ENCODE assay signal across 1 cellular context in the genomic region with DNA sequence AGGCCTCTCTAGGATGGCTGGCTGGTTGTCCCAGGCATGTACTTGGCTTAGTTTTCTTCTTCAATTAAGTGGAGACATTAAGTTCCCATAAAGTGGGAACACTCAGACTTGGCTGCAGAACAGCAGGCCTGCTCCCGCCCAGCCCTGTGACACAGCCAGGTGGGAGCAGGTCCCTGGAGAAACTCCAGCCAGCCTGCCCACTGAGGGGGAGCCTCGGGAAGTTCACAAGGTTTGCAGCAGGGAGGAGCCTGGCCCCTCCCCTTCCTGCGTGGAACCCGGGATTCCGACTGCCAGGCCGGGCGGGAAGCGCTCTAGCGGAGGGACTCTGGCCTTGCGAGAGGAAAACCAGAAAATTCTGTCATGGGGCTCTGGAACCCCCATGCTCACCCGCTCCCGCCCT.
TF ChIP-seq lines count a peak whose summit lies in the region.

No MANE protein-coding gene starts in this region.

TF ChIP-seq in H1, 55 proteins besides CTCF, POLR2A, EP300 and RAD21 (continued from another document):
- no peak for TF ChIP-seq NRF1 (IDR thresholded peaks at IDR 0.05; ENCODE audit: low read depth, low read length)
- TF ChIP-seq RNF2 (IDR thresholded peaks at IDR 0.05; ENCODE audit: borderline replicate concordance, low read depth, low read length, missing control alignments, poor library complexity, severe bottlenecking) = no peak
- TF ChIP-seq TAF1 (IDR thresholded peaks at IDR 0.05; ENCODE audit: low read depth, low read length) = no peak
- TF ChIP-seq NANOG (IDR thresholded peaks at IDR 0.05; ENCODE audit: insufficient read depth, low read depth, low read length, poor library complexity, severe bottlenecking) = no peak
- TF ChIP-seq, protein P1, sequence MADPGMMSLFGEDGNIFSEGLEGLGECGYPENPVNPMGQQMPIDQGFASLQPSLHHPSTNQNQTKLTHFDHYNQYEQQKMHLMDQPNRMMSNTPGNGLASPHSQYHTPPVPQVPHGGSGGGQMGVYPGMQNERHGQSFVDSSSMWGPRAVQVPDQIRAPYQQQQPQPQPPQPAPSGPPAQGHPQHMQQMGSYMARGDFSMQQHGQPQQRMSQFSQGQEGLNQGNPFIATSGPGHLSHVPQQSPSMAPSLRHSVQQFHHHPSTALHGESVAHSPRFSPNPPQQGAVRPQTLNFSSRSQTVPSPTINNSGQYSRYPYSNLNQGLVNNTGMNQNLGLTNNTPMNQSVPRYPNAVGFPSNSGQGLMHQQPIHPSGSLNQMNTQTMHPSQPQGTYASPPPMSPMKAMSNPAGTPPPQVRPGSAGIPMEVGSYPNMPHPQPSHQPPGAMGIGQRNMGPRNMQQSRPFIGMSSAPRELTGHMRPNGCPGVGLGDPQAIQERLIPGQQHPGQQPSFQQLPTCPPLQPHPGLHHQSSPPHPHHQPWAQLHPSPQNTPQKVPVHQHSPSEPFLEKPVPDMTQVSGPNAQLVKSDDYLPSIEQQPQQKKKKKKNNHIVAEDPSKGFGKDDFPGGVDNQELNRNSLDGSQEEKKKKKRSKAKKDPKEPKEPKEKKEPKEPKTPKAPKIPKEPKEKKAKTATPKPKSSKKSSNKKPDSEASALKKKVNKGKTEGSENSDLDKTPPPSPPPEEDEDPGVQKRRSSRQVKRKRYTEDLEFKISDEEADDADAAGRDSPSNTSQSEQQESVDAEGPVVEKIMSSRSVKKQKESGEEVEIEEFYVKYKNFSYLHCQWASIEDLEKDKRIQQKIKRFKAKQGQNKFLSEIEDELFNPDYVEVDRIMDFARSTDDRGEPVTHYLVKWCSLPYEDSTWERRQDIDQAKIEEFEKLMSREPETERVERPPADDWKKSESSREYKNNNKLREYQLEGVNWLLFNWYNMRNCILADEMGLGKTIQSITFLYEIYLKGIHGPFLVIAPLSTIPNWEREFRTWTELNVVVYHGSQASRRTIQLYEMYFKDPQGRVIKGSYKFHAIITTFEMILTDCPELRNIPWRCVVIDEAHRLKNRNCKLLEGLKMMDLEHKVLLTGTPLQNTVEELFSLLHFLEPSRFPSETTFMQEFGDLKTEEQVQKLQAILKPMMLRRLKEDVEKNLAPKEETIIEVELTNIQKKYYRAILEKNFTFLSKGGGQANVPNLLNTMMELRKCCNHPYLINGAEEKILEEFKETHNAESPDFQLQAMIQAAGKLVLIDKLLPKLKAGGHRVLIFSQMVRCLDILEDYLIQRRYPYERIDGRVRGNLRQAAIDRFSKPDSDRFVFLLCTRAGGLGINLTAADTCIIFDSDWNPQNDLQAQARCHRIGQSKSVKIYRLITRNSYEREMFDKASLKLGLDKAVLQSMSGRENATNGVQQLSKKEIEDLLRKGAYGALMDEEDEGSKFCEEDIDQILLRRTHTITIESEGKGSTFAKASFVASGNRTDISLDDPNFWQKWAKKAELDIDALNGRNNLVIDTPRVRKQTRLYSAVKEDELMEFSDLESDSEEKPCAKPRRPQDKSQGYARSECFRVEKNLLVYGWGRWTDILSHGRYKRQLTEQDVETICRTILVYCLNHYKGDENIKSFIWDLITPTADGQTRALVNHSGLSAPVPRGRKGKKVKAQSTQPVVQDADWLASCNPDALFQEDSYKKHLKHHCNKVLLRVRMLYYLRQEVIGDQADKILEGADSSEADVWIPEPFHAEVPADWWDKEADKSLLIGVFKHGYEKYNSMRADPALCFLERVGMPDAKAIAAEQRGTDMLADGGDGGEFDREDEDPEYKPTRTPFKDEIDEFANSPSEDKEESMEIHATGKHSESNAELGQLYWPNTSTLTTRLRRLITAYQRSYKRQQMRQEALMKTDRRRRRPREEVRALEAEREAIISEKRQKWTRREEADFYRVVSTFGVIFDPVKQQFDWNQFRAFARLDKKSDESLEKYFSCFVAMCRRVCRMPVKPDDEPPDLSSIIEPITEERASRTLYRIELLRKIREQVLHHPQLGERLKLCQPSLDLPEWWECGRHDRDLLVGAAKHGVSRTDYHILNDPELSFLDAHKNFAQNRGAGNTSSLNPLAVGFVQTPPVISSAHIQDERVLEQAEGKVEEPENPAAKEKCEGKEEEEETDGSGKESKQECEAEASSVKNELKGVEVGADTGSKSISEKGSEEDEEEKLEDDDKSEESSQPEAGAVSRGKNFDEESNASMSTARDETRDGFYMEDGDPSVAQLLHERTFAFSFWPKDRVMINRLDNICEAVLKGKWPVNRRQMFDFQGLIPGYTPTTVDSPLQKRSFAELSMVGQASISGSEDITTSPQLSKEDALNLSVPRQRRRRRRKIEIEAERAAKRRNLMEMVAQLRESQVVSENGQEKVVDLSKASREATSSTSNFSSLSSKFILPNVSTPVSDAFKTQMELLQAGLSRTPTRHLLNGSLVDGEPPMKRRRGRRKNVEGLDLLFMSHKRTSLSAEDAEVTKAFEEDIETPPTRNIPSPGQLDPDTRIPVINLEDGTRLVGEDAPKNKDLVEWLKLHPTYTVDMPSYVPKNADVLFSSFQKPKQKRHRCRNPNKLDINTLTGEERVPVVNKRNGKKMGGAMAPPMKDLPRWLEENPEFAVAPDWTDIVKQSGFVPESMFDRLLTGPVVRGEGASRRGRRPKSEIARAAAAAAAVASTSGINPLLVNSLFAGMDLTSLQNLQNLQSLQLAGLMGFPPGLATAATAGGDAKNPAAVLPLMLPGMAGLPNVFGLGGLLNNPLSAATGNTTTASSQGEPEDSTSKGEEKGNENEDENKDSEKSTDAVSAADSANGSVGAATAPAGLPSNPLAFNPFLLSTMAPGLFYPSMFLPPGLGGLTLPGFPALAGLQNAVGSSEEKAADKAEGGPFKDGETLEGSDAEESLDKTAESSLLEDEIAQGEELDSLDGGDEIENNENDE (IDR thresholded peaks at IDR 0.05; ENCODE audit: insufficient replicate concordance, low read length) = no peak
- TF ChIP-seq POU5F1 (IDR thresholded peaks at IDR 0.05; ENCODE audit: low read depth, low read length) = no peak
- TF ChIP-seq MAFK (IDR thresholded peaks at IDR 0.05; ENCODE audit: low read depth, low read length) = no peak
- TF ChIP-seq, protein P2, sequence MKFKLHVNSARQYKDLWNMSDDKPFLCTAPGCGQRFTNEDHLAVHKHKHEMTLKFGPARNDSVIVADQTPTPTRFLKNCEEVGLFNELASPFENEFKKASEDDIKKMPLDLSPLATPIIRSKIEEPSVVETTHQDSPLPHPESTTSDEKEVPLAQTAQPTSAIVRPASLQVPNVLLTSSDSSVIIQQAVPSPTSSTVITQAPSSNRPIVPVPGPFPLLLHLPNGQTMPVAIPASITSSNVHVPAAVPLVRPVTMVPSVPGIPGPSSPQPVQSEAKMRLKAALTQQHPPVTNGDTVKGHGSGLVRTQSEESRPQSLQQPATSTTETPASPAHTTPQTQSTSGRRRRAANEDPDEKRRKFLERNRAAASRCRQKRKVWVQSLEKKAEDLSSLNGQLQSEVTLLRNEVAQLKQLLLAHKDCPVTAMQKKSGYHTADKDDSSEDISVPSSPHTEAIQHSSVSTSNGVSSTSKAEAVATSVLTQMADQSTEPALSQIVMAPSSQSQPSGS (IDR thresholded peaks at IDR 0.05; ENCODE audit: low read length) = no peak
- no peak for TF ChIP-seq JUN (IDR thresholded peaks at IDR 0.05; ENCODE audit: low read depth, low read length)
- TF ChIP-seq SP4 (IDR thresholded peaks at IDR 0.05; ENCODE audit: low read length) = no peak
- no peak for TF ChIP-seq ZNF274 (IDR thresholded peaks at IDR 0.05; ENCODE audit: borderline replicate concordance, extremely low read depth, low read length)
- no peak for TF ChIP-seq KDM5A (IDR thresholded peaks at IDR 0.05; ENCODE audit: low read length)
